10 cellular contexts compared by ENCODE assay signal in genomic region chr15:58568157-58568571, GRCh38.
DNase-seq lines count a peak whose midpoint lies in the region; ATAC-seq and TF ChIP-seq lines count a peak whose summit lies in the region.
"Had no signal": no experiment of that assay in that cellular context is flagged by ENCODE, and none has a peak within 500 bp of the region (broad histone marks: within the 10 kb centered on the region; RNA-seq: fewer than 3 reads in every experiment).

No MANE protein-coding gene starts in this region.

- peaks cover 10% of the 10 kb centered on the region for H3K4me1 Mint-ChIP-seq in activated CD8-positive, alpha-beta memory T cell treated with anti-CD3 and anti-CD28 coated beads, Interleukin-2, amount 10 ng/mL, durations not matched to agents 7 days and 5 days
- H3K4me1 Mint-ChIP-seq in stimulated activated naive CD8-positive, alpha-beta T cell treated with anti-CD3 and anti-CD28 coated beads, Interleukin-15, amount 100 ng/mL, for 72 hours, result peaks cover 11% of the 10 kb centered on the region

- H3K27me3 Mint-ChIP-seq in activated CD8-positive, alpha-beta memory T cell treated with anti-CD3 and anti-CD28 coated beads, Interleukin-2, amount 10 ng/mL, durations not matched to agents 7 days and 5 days, result no peaks in the 10 kb centered on the region
- no peaks in the 10 kb centered on the region for H3K27me3 Mint-ChIP-seq in stimulated activated naive CD8-positive, alpha-beta T cell treated with anti-CD3 and anti-CD28 coated beads, Interleukin-15, amount 100 ng/mL, for 72 hours

- no peak overlapping the region for H3K4me3 Mint-ChIP-seq in activated CD8-positive, alpha-beta memory T cell treated with anti-CD3 and anti-CD28 coated beads, Interleukin-2, amount 10 ng/mL, durations not matched to agents 7 days and 5 days
- peak overlapping the region; percentile 18 to 54 for H3K4me3 Mint-ChIP-seq in stimulated activated naive CD8-positive, alpha-beta T cell treated with anti-CD3 and anti-CD28 coated beads, Interleukin-15, amount 100 ng/mL, for 72 hours

- no peak for TF ChIP-seq POLR2A in erythroblast (IDR thresholded peaks at IDR 0.05; ENCODE audit: low read length)

- CTCF ChIA-PET in activated CD8-positive, alpha-beta memory T cell treated with anti-CD3 and anti-CD28 coated beads, Interleukin-2, amount 10 ng/mL, durations not matched to agents 7 days and 5 days (lab: Charles Lee), result no interaction called here

- H3K9me3 Mint-ChIP-seq in activated CD8-positive, alpha-beta memory T cell treated with anti-CD3 and anti-CD28 coated beads, Interleukin-2, amount 10 ng/mL, durations not matched to agents 7 days and 5 days (ENCODE audit: low read depth), result peaks cover 2% of the 10 kb centered on the region
- H3K9me3 Mint-ChIP-seq in stimulated activated naive CD8-positive, alpha-beta T cell treated with anti-CD3 and anti-CD28 coated beads, Interleukin-15, amount 100 ng/mL, for 72 hours, result no peaks in the 10 kb centered on the region

- H3K27ac Mint-ChIP-seq in activated CD8-positive, alpha-beta memory T cell treated with anti-CD3 and anti-CD28 coated beads, Interleukin-2, amount 10 ng/mL, durations not matched to agents 7 days and 5 days, result peak overlapping the region; percentile 41
- H3K27ac Mint-ChIP-seq in stimulated activated naive CD8-positive, alpha-beta T cell treated with anti-CD3 and anti-CD28 coated beads, Interleukin-15, amount 100 ng/mL, for 72 hours, result peak overlapping the region; percentile 50 to 94

- no peak for ATAC-seq in activated CD8-positive, alpha-beta memory T cell treated with anti-CD3 and anti-CD28 coated beads, Interleukin-2, amount 10 ng/mL, durations not matched to agents 7 days and 5 days
- peak; percentile 83 for ATAC-seq in stimulated activated naive CD8-positive, alpha-beta T cell treated with anti-CD3 and anti-CD28 coated beads, Interleukin-15, amount 100 ng/mL, for 72 hours
- ATAC-seq in GM21367 (IDR thresholded peaks at IDR 0.05; ENCODE audit: unreplicated experiment), result no peak
- no peak for ATAC-seq in HG02642 (IDR thresholded peaks at IDR 0.05; ENCODE audit: poor library complexity, unreplicated experiment)

- H3K36me3 Mint-ChIP-seq in activated CD8-positive, alpha-beta memory T cell treated with anti-CD3 and anti-CD28 coated beads, Interleukin-2, amount 10 ng/mL, durations not matched to agents 7 days and 5 days, result peaks cover 2% of the 10 kb centered on the region

- no peak for DNase-seq in activated CD8-positive, alpha-beta memory T cell treated with anti-CD3 and anti-CD28 coated beads, Interleukin-2, amount 10 ng/mL, durations not matched to agents 7 days and 5 days
- no peak for DNase-seq in activated CD8-positive, alpha-beta memory T cell treated with anti-CD3 and anti-CD28 coated beads, Interleukin-2, amount 50 U/mL, for 48 hours
- DNase-seq in RPMI7951 (ENCODE audit: low read depth) (peak; percentile 40), erythroblast (lab: John Stamatoyannopoulos, UW) (peak; percentile 18), DMS153 (lab: John Stamatoyannopoulos, UW) (no peak)
- DNase-seq in stimulated activated naive CD8-positive, alpha-beta T cell treated with anti-CD3 and anti-CD28 coated beads, Interleukin-15, amount 100 ng/mL, for 72 hours, result no peak
- DNase-seq: NCI-H1092, SW 1271 had no signal

Comparison
In these comparisons a context has a peak if more than half of its experiments do, and no peak if none do; other contexts are left out.
1. DNase-seq: peak in RPMI7951 (single experiment) and erythroblast (2 of 2); none in activated CD8-positive, alpha-beta memory T cell treated with anti-CD3 and anti-CD28 coated beads, Interleukin-2, amount 10 ng/mL, durations not matched to agents 7 days and 5 days (single experiment), activated CD8-positive, alpha-beta memory T cell treated with anti-CD3 and anti-CD28 coated beads, Interleukin-2, amount 50 U/mL, for 48 hours (single experiment), stimulated activated naive CD8-positive, alpha-beta T cell treated with anti-CD3 and anti-CD28 coated beads, Interleukin-15, amount 100 ng/mL, for 72 hours (0 of 2) and DMS153 (single experiment).